Comparison of ENCODE assay signal across 18 cellular contexts in genomic region chr2:23664069-23664788, GRCh38.
"Had no signal": no experiment of that assay in that cellular context is flagged by ENCODE, and none has a peak within 500 bp of the region (broad histone marks: within the 10 kb centered on the region; RNA-seq: fewer than 3 reads in every experiment).

No MANE protein-coding gene starts in this region.

- H3K9me3 Mint-ChIP-seq: activated T-helper 1 cell treated with anti-CD3 and anti-CD28 coated beads, Interleukin-12 subunit alpha, Interleukin-12 subunit beta, Interleukin-2, Interleukin-4 antibody, amounts not matched to agents 30 ng/mL and 10 ng/mL and 1 ng/mL, durations not matched to agents 14 hours and 24 hours and 36 hours; natural killer cell; stimulated activated naive CD8-positive, alpha-beta T cell treated with anti-CD3 and anti-CD28 coated beads, Interleukin-15, Interleukin-2, amounts not matched to agents 100 ng/mL and 50 ng/mL, for 24 hours had no signal

- H3K4me3 Mint-ChIP-seq: activated CD8-positive, alpha-beta T cell treated with anti-CD3 and anti-CD28 coated beads, Interleukin-2, amount 10 ng/mL, durations not matched to agents 7 days and 5 days; activated T-helper 1 cell treated with anti-CD3 and anti-CD28 coated beads, Interleukin-12 subunit alpha, Interleukin-12 subunit beta, Interleukin-2, Interleukin-4 antibody, amounts not matched to agents 30 ng/mL and 10 ng/mL and 1 ng/mL, durations not matched to agents 14 hours and 24 hours and 36 hours; natural killer cell; stimulated activated naive CD8-positive, alpha-beta T cell treated with anti-CD3 and anti-CD28 coated beads, Interleukin-15, Interleukin-2, amounts not matched to agents 100 ng/mL and 50 ng/mL, for 24 hours had no signal

- H3K27me3 ChIP-seq: colonic mucosa, thyroid gland had no signal

- ATAC-seq: activated CD8-positive, alpha-beta T cell treated with anti-CD3 and anti-CD28 coated beads, Interleukin-2, amount 10 ng/mL, durations not matched to agents 7 days and 5 days; left colon; natural killer cell had no signal

- DNase-seq: activated CD4-positive, alpha-beta T cell treated with anti-CD3 and anti-CD28 coated beads for 4 hours; activated CD8-positive, alpha-beta memory T cell treated with anti-CD3 and anti-CD28 coated beads, Interleukin-2, amount 50 U/mL, for 48 hours; activated CD8-positive, alpha-beta T cell treated with anti-CD3 and anti-CD28 coated beads, Interleukin-2, amount 10 ng/mL, durations not matched to agents 7 days and 5 days; activated naive CD4-positive, alpha-beta T cell; colonic mucosa; effector CD8-positive, alpha-beta T cell; left colon; mammary epithelial cell; natural killer cell; nucleus accumbens; psoas muscle; stimulated activated CD4-positive, alpha-beta T cell treated with anti-CD3 and anti-CD28 coated beads, Interleukin-4, amount 100 ng/mL, for 24 hours; T1000; thyroid gland; WERI-Rb-1 had no signal

- H3K27ac Mint-ChIP-seq: activated CD8-positive, alpha-beta T cell treated with anti-CD3 and anti-CD28 coated beads, Interleukin-2, amount 10 ng/mL, durations not matched to agents 7 days and 5 days; activated T-helper 1 cell treated with anti-CD3 and anti-CD28 coated beads, Interleukin-12 subunit alpha, Interleukin-12 subunit beta, Interleukin-2, Interleukin-4 antibody, amounts not matched to agents 30 ng/mL and 10 ng/mL and 1 ng/mL, durations not matched to agents 14 hours and 24 hours and 36 hours; natural killer cell; stimulated activated naive CD8-positive, alpha-beta T cell treated with anti-CD3 and anti-CD28 coated beads, Interleukin-15, Interleukin-2, amounts not matched to agents 100 ng/mL and 50 ng/mL, for 24 hours had no signal

- H3K27ac ChIP-seq: colonic mucosa, epithelial cell of prostate, psoas muscle, thyroid gland, WERI-Rb-1 had no signal

- H3K36me3 ChIP-seq: colonic mucosa, thyroid gland, WERI-Rb-1 had no signal

- H3K9me3 ChIP-seq: colonic mucosa, psoas muscle, thyroid gland had no signal

- H3K4me1 ChIP-seq: colonic mucosa had no signal

- H3K4me3 ChIP-seq: colonic mucosa, thyroid gland had no signal
